20 cellular contexts compared by ENCODE assay signal in the genomic region with DNA sequence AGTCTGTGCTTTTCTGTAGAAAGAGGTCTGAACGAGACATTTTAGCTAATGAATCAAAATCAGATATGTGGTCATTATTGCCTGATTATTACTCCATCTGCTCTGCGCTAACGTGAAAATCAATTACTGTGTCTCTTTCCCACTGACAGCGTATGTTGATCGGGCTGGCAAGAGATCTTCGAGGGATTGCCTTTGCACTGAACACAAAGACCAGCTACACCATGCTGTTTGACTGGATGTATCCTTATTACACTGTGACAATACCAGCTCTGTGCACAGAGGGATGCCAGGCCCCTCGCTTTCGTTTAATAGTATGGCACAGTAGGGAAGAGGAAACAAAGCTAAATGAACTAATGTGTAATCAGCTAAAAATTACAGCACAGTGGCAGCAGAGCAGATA.
DNase-seq lines count a peak whose midpoint lies in the region; FAIRE-seq and TF ChIP-seq lines count a peak whose summit lies in the region.
"Had no signal": no experiment of that assay in that cellular context is flagged by ENCODE, and none has a peak within 500 bp of the region (broad histone marks: within the 10 kb centered on the region; RNA-seq: fewer than 3 reads in every experiment).

No MANE protein-coding gene starts in this region.

- no peak overlapping the region for H4K91ac ChIP-seq in neuronal stem cell (ENCODE audit: low read depth, low read length, poor library complexity)
- H4K91ac ChIP-seq in trophoblast cell (ENCODE audit: low read depth, low read length), result no peak overlapping the region

- DNase-seq in COR-L47 (lab: John Stamatoyannopoulos, UW), result peak; percentile 63
- peak; percentile 61 to 63 for DNase-seq in NCI-H1930 (lab: John Stamatoyannopoulos, UW)
- DNase-seq in bronchial epithelial cell (ENCODE audit: low read depth), result no peak
- DNase-seq in neuronal stem cell (ENCODE audit: low spot score), result peak; percentile 17
- DNase-seq in trophoblast cell, result no peak
- DNase-seq in right atrium auricular region (ENCODE audit: low spot score), result no peak
- DNase-seq in HUDEP-2 (lab: John Stamatoyannopoulos, UW; ENCODE audit: unreplicated experiment in 76 of 76), result no peak
- DNase-seq: CD8-positive, alpha-beta memory T cell; DMS 273 treated with DMSO at 0.1 percent for 48 hours; MV-4-11; NCI-H1694; NCI-H2171; NCI-H510A treated with DMSO at 0.1 percent for 48 hours; NK-92 treated with Interleukin-12 subunit alpha and Interleukin-12 subunit beta, amount 100 ng/mL, for 24 hours; OCI-M1; RPMI8226; SJCRH30; T-cell had no signal

- H2BK5ac ChIP-seq in neuronal stem cell (ENCODE audit: low read length) (no peak overlapping the region), trophoblast cell (ENCODE audit: low read depth, low read length, poor library complexity) (no peak overlapping the region)

- no peaks in the 10 kb centered on the region for H3K79me2 ChIP-seq in trophoblast cell (ENCODE audit: control insufficient read depth, insufficient read depth, low read length, poor library complexity)

- H2BK120ac ChIP-seq in neuronal stem cell (ENCODE audit: low read depth, low read length) (no peak overlapping the region), trophoblast cell (ENCODE audit: insufficient read depth, low read length, poor library complexity) (no peak overlapping the region)

- H4K8ac ChIP-seq in neuronal stem cell (ENCODE audit: low read depth, low read length) (no peak overlapping the region), trophoblast cell (ENCODE audit: low read depth, low read length) (no peak overlapping the region)

- H3K79me1 ChIP-seq in neuronal stem cell (ENCODE audit: low read depth, low read length) (no peaks in the 10 kb centered on the region), trophoblast cell (ENCODE audit: low read length) (no peaks in the 10 kb centered on the region)

- no peak overlapping the region for H3K4ac ChIP-seq in neuronal stem cell (ENCODE audit: low read length)
- H3K4ac ChIP-seq in trophoblast cell (ENCODE audit: low read depth, low read length), result no peak overlapping the region

- no peak overlapping the region for H2BK15ac ChIP-seq in neuronal stem cell (ENCODE audit: low read length)

- H3K9me3 ChIP-seq in neuronal stem cell (replicated peaks in 1 of 2; ENCODE audit: control insufficient read depth in 2 of 2, insufficient read depth in 1 of 2, low read depth in 1 of 2, low read length in 2 of 2) (no peaks in the 10 kb centered on the region), trophoblast cell (ENCODE audit: insufficient read depth, low read depth, low read length) (no peaks in the 10 kb centered on the region), right atrium auricular region (no peaks in the 10 kb centered on the region)
- H3K9me3 ChIP-seq: BLaER1, HAP-1, SJCRH30 had no signal

- H2AK5ac ChIP-seq in neuronal stem cell (ENCODE audit: low read depth, low read length) (no peak overlapping the region), trophoblast cell (ENCODE audit: low read length) (no peak overlapping the region)

- H3K4me1 ChIP-seq in neuronal stem cell (ENCODE audit: control insufficient read depth in 2 of 2, insufficient read depth in 1 of 2, low read depth in 1 of 2, low read length in 2 of 2) (peaks cover 3 to 10% of the 10 kb centered on the region in 2 donors), trophoblast cell (ENCODE audit: control insufficient read depth in 1 of 2, insufficient read depth in 2 of 2, low read length in 2 of 2) (no peaks in the 10 kb centered on the region), right atrium auricular region (no peaks in the 10 kb centered on the region)
- H3K4me1 ChIP-seq: BLaER1, HAP-1 had no signal

- H3K18ac ChIP-seq in neuronal stem cell (ENCODE audit: low read length), result no peak overlapping the region
- H3K18ac ChIP-seq in trophoblast cell (ENCODE audit: low read length), result no peak overlapping the region

- H3K9ac ChIP-seq in neuronal stem cell (ENCODE audit: low read depth, low read length, poor library complexity) (no peak overlapping the region), trophoblast cell (ENCODE audit: low read length) (no peak overlapping the region)
- H3K9ac ChIP-seq: BLaER1 had no signal

- no peak overlapping the region for H3K4me2 ChIP-seq in neuronal stem cell (ENCODE audit: insufficient read depth, low read length, poor library complexity, severe bottlenecking)
- no peak overlapping the region for H3K4me2 ChIP-seq in trophoblast cell (ENCODE audit: low read length)
- H3K4me2 ChIP-seq: BLaER1 had no signal

- H2BK12ac ChIP-seq in neuronal stem cell (ENCODE audit: low read length) (no peak overlapping the region), trophoblast cell (ENCODE audit: low read length) (no peak overlapping the region)

- H4K12ac ChIP-seq in trophoblast cell (ENCODE audit: low read depth, low read length), result no peak overlapping the region

- H3K27ac ChIP-seq in neuronal stem cell (replicated peaks; ENCODE audit: low read length) (no peak overlapping the region), trophoblast cell (ENCODE audit: low read depth, low read length) (no peak overlapping the region), right atrium auricular region (no peak overlapping the region)
- H3K27ac ChIP-seq: BLaER1, SJCRH30 had no signal

- H3K27me3 ChIP-seq in bronchial epithelial cell (ENCODE audit: control insufficient read depth, insufficient read depth, low read length) (no peaks in the 10 kb centered on the region), neuronal stem cell (ENCODE audit: control insufficient read depth in 3 of 3, insufficient read depth in 3 of 3, low read depth in 1 of 3, low read length in 3 of 3) (no peaks in the 10 kb centered on the region), trophoblast cell (ENCODE audit: insufficient read depth, low read length) (no peaks in the 10 kb centered on the region), right atrium auricular region (no peaks in the 10 kb centered on the region)
- H3K27me3 ChIP-seq: BLaER1, SJCRH30 had no signal

- no peak overlapping the region for H3K23ac ChIP-seq in neuronal stem cell (ENCODE audit: low read depth, low read length, poor library complexity)
- no peak overlapping the region for H3K23ac ChIP-seq in trophoblast cell (ENCODE audit: low read length)

- H3K14ac ChIP-seq in neuronal stem cell (ENCODE audit: low read length) (no peak overlapping the region), trophoblast cell (ENCODE audit: low read length) (no peak overlapping the region)

- peak; percentile 13 for FAIRE-seq in bronchial epithelial cell (lab: Jason Lieb, UNC)

- H3K4me3 ChIP-seq in bronchial epithelial cell (ENCODE audit: low read depth, low read length) (no peak overlapping the region), neuronal stem cell (ENCODE audit: low read length in 2 of 2) (no peak overlapping the region), trophoblast cell (ENCODE audit: low read depth, low read length) (no peak overlapping the region), right atrium auricular region (no peak overlapping the region)
- H3K4me3 ChIP-seq: BLaER1, HAP-1, SJCRH30 had no signal

- H3K36me3 ChIP-seq in bronchial epithelial cell (ENCODE audit: control insufficient read depth, insufficient read depth, low read length) (no peaks in the 10 kb centered on the region), neuronal stem cell (replicated peaks in 1 of 2; ENCODE audit: control insufficient read depth in 2 of 2, insufficient read depth in 2 of 2, low read length in 2 of 2) (no peaks in the 10 kb centered on the region), trophoblast cell (ENCODE audit: control insufficient read depth in 1 of 2, insufficient read depth in 2 of 2, low read length in 2 of 2) (peaks cover 0 to 2% of the 10 kb centered on the region in 2 experiments), right atrium auricular region (no peaks in the 10 kb centered on the region)
- H3K36me3 ChIP-seq: BLaER1, HAP-1, SJCRH30 had no signal

- TF ChIP-seq CTCF in bronchial epithelial cell (IDR thresholded peaks at IDR 0.05; ENCODE audit: insufficient read depth, low read length, severe bottlenecking), result no peak
- TF ChIP-seq CTCF in right atrium auricular region (IDR thresholded peaks at IDR 0.05), result no peak

- WGBS in neuronal stem cell (ENCODE audit: extremely low coverage in 2 of 2, insufficient read length in 2 of 2, insufficient replicate concordance in 1 of 2), 2 donors, result no CpG with 5 or more reads among the region's 8 CpGs
- no CpG with 5 or more reads among the region's 8 CpGs for WGBS in trophoblast cell (ENCODE audit: extremely low coverage, insufficient coverage, insufficient read length)

- H2AFZ ChIP-seq in neuronal stem cell (ENCODE audit: low read length) (no peak overlapping the region), trophoblast cell (ENCODE audit: insufficient read depth, low read length, poor library complexity) (no peak overlapping the region)

Comparison
In these comparisons a context has a peak if more than half of its experiments do, and no peak if none do; other contexts are left out.
1. DNase-seq: peak in COR-L47 (single experiment), NCI-H1930 (2 of 2) and neuronal stem cell (single experiment); none in bronchial epithelial cell (single experiment), trophoblast cell (0 of 2), right atrium auricular region (single experiment) and HUDEP-2 (0 of 76).